ENCODE assay signal across 20 cellular contexts in the genomic region with DNA sequence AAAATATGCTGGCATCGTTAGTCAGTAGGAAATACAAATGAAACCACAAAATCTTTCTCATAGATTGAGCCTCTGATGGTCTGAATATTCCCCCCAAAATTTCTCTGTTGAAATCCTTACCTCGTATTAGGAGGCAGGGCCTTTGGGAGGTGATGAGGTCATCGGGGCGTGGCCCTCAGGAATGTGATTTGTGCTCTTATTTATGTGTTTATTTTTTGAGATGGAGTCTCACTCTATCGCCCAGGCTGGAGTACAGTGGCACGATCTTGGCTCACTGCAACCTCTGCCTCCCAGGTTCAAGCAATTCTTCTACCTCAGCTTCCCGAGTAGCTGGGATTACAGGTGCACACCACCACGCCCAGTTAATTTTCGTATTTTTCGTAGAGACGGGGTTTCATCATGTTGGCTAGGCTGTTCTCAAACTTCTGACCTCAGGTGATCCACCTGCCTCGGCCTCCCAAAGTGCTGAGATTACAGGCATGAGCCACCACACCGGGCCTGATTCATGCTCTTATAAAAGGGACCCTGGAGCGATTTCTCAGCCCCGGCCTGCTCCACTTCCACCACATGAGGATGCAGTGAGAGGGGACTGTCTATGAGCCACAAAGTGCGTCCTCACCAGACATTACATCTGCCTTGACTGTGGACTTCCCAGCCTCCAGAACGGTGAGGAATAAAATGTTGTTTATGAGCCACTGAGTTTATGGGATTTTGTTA. TPM values are rescaled to one million over a fixed set of nuclear protein-coding genes. Genes with fewer than 3 reads are reported as not detected.
DNase-seq lines count a peak whose midpoint lies in the region; ATAC-seq, FAIRE-seq and TF ChIP-seq lines count a peak whose summit lies in the region.
"Had no signal": no experiment of that assay in that cellular context is flagged by ENCODE, and none has a peak within 500 bp of the region (broad histone marks: within the 10 kb centered on the region; RNA-seq: fewer than 3 reads in every experiment).

No MANE protein-coding gene starts in this region.

- ATAC-seq in HepG2 (no peak), right lobe of liver (no peak)

- H3K9ac ChIP-seq in HepG2 (ENCODE audit: insufficient read depth, low read depth, low read length): no peak overlapping the region
- H3K9ac ChIP-seq in kidney (ENCODE audit: low read length in 2 of 2): no peak overlapping the region

- no peak for TF ChIP-seq RAD21 in HepG2 (CRISPR knock-in tag; IDR thresholded peaks at IDR 0.05)

- no peak overlapping the region for H2AFZ ChIP-seq in HepG2 (ENCODE audit: low read length)

- no TSS peak for BruUV-seq in HepG2 (replicated peaks; lab: Mats Ljungman, UMichigan)

- in situ Hi-C loops in HepG2 (cut with HindIII; ENCODE audit: extremely low pct_ligation_motif_present, low pct_unique_long_range_greater_than_20kb): no loop called here

- no peaks in the 10 kb centered on the region for H4K20me1 ChIP-seq in HepG2 (ENCODE audit: insufficient read depth, low read length)

- DNase-seq in HepG2 (ENCODE audit: low spot score) (no peak), right lobe of liver (no peak), SW480 (ENCODE audit: low spot score) (peak; percentile 37), kidney (peak; percentile 20), T-helper 9 cell (no peak)
- DNase-seq in stimulated activated naive CD4-positive, alpha-beta T cell treated with Interleukin-2 at 50 U/mL for 16 hours (lab: John Stamatoyannopoulos, UW): no peak
- no peak for DNase-seq in effector memory CD4-positive, alpha-beta T cell
- no peak for DNase-seq in stimulated activated CD4-positive, alpha-beta T cell treated with anti-CD3 and anti-CD28 coated beads, Interleukin-2, amount 100 ng/mL, for 24 hours
- DNase-seq: BE2C; EL; H7; KG1; NCI-H1105 treated with DMSO at 0.1 percent for 48 hours; NCI-H2081; NCI-H2171; NCI-H345; NCI-H524; NCI-H774; NK-92 treated with Interleukin-12 subunit alpha and Interleukin-12 subunit beta, amount 100 ng/mL, for 24 hours; Peyer's patch had no signal

- FAIRE-seq in HepG2 (lab: Jason Lieb, UNC): no peak
- FAIRE-seq in kidney (lab: Jason Lieb, UNC): no peak

- TF ChIP-seq CTCF in HepG2 (CRISPR knock-in tag; IDR thresholded peaks at IDR 0.05): no peak
- TF ChIP-seq CTCF in right lobe of liver (IDR thresholded peaks at IDR 0.05): no peak
- TF ChIP-seq CTCF in kidney (IDR thresholded peaks at IDR 0.05; ENCODE audit: borderline replicate concordance, extremely low read depth, insufficient read depth): no peak

- no peak for TF ChIP-seq EP300 in HepG2 (IDR thresholded peaks at IDR 0.05; ENCODE audit: low read depth in 2 of 2, low read length in 2 of 2)
- no peak for TF ChIP-seq EP300 in HepG2 (CRISPR knock-in tag; IDR thresholded peaks at IDR 0.05; ENCODE audit: borderline replicate concordance)

- H3K27ac ChIP-seq in HepG2 (ENCODE audit: extremely low read length, insufficient read depth, low read length): no peak overlapping the region
- H3K27ac ChIP-seq in right lobe of liver: no peak overlapping the region
- H3K27ac ChIP-seq in kidney (ENCODE audit: low read depth in 2 of 2, low read length in 2 of 2): no peak overlapping the region
- no peak overlapping the region for H3K27ac ChIP-seq in effector memory CD4-positive, alpha-beta T cell (ENCODE audit: insufficient read depth, low read length, poor library complexity, severe bottlenecking)
- H3K27ac ChIP-seq: Peyer's patch had no signal

- H3K27me3 ChIP-seq in HepG2 (ENCODE audit: control insufficient read depth in 1 of 2, insufficient read depth in 2 of 2, low read length in 2 of 2) (no peaks in the 10 kb centered on the region; a peak in 1 of 5 replicates), right lobe of liver (no peaks in the 10 kb centered on the region)
- H3K27me3 ChIP-seq in effector memory CD4-positive, alpha-beta T cell (replicated peaks; ENCODE audit: control insufficient read depth, insufficient read depth, low read length, poor library complexity, severe bottlenecking): no peaks in the 10 kb centered on the region
- H3K27me3 ChIP-seq: BE2C, Peyer's patch had no signal

- H3K4me2 ChIP-seq in HepG2 (ENCODE audit: low read depth, low read length): no peak overlapping the region

- TF ChIP-seq POLR2A in HepG2 (IDR thresholded peaks at IDR 0.05; ENCODE audit: insufficient read depth in 1 of 2, low read depth in 2 of 2, low read length in 2 of 2) (no peak), right lobe of liver (IDR thresholded peaks at IDR 0.05) (no peak)

- 73% methylated on average over 17 of the region's 17 CpGs for WGBS in HepG2 (ENCODE audit: low lambda C conversion rate)
- WGBS in right lobe of liver (ENCODE audit: insufficient coverage, low coverage, low lambda C conversion rate, missing lambda C conversion rate): 73% methylated on average over 16 of the region's 17 CpGs

- no peaks in the 10 kb centered on the region for H3K36me3 ChIP-seq in HepG2 (replicated peaks in 1 of 2; ENCODE audit: control insufficient read depth in 1 of 2, insufficient read depth in 2 of 2, low read length in 2 of 2)
- no peaks in the 10 kb centered on the region for H3K36me3 ChIP-seq in right lobe of liver
- no peaks in the 10 kb centered on the region for H3K36me3 ChIP-seq in kidney (ENCODE audit: control insufficient read depth in 1 of 2, insufficient read depth in 2 of 2, low read length in 2 of 2)
- H3K36me3 ChIP-seq in effector memory CD4-positive, alpha-beta T cell (ENCODE audit: control insufficient read depth, insufficient read depth, low read length): no peaks in the 10 kb centered on the region
- H3K36me3 ChIP-seq: BE2C, Peyer's patch had no signal

- H3K9me3 ChIP-seq in HepG2 (ENCODE audit: low read length): no peaks in the 10 kb centered on the region
- no peaks in the 10 kb centered on the region for H3K9me3 ChIP-seq in right lobe of liver
- no peaks in the 10 kb centered on the region for H3K9me3 ChIP-seq in kidney (ENCODE audit: control insufficient read depth in 1 of 2, low read length in 2 of 2)
- H3K9me3 ChIP-seq in effector memory CD4-positive, alpha-beta T cell (ENCODE audit: control insufficient read depth, low read length): no peaks in the 10 kb centered on the region
- H3K9me3 ChIP-seq: BE2C, Peyer's patch had no signal

- intact Hi-C loops in HepG2 (cut with micrococcal nuclease; ENCODE audit: unreplicated experiment): no loop called here
- intact Hi-C loops in right lobe of liver (cut with DNase I): no loop called here
- intact Hi-C loops in kidney (cut with DNase I): no loop called here

- H3K4me3 ChIP-seq in HepG2 (replicated peaks in 1 of 3; ENCODE audit: insufficient read depth in 1 of 3, low read depth in 2 of 3, low read length in 3 of 3): no peak overlapping the region
- no peak overlapping the region for H3K4me3 ChIP-seq in right lobe of liver
- no peak overlapping the region for H3K4me3 ChIP-seq in kidney (ENCODE audit: low read length in 2 of 2)
- no peak overlapping the region for H3K4me3 ChIP-seq in effector memory CD4-positive, alpha-beta T cell (ENCODE audit: insufficient read depth, low read depth, low read length, poor library complexity, severe bottlenecking)
- H3K4me3 ChIP-seq: Peyer's patch had no signal

- CTCF ChIA-PET in HepG2 (lab: Yijun Ruan, JAX; ENCODE audit: low intra/inter-chr PET ratio, low total read pairs): no interaction called here

- no peaks in the 10 kb centered on the region for H3K79me2 ChIP-seq in HepG2 (ENCODE audit: insufficient read depth, low read length)

- POLR2A ChIA-PET in HepG2 (lab: Yijun Ruan, JAX): no interaction called here

- H3K4me1 ChIP-seq in HepG2 (ENCODE audit: insufficient read depth, low read length) (peaks cover 28% of the 10 kb centered on the region), right lobe of liver (no peaks in the 10 kb centered on the region), kidney (ENCODE audit: control insufficient read depth in 1 of 2, insufficient read depth in 1 of 2, low read depth in 1 of 2, low read length in 2 of 2) (no peaks in the 10 kb centered on the region)
- no peaks in the 10 kb centered on the region for H3K4me1 ChIP-seq in effector memory CD4-positive, alpha-beta T cell (ENCODE audit: control insufficient read depth, insufficient read depth, low read length, poor library complexity, severe bottlenecking)
- H3K4me1 ChIP-seq: BE2C, Peyer's patch had no signal

TF ChIP-seq in HepG2, 621 proteins besides CTCF, POLR2A, EP300 and RAD21:
- peak; percentile 23; the same call in 1 of the 2 replicates for TF ChIP-seq CREB1 (IDR thresholded peaks at IDR 0.05)
- TF ChIP-seq CREB1 (CRISPR knock-in tag; IDR thresholded peaks at IDR 0.05): no peak
- peak; percentile 83 for TF ChIP-seq ATF7 (IDR thresholded peaks at IDR 0.05)
- TF ChIP-seq ATF7 (CRISPR knock-in tag; IDR thresholded peaks at IDR 0.05): no peak
- no peak for TF ChIP-seq SNRNP70 (IDR thresholded peaks at IDR 0.05; ENCODE audit: low read depth, low read length)

RNA-seq across cellular contexts. Expression of a gene that starts 53.1 kb away (rescaled TPM):
- 0.86 and 0.90 TPM in 2 replicates for total RNA-seq in HepG2 (2016; rRNA removed; fragmentation: Illumina TruSeq; extraction: Trizol)
- 0.51 and 0.79 TPM in 2 replicates for total RNA-seq in HepG2 (2016; cell fraction: cytosol; rRNA removed; fragmentation: Illumina TruSeq; extraction: Trizol; ENCODE audit: low read depth)
- total RNA-seq in HepG2 (2016; cell fraction: insoluble cytoplasmic fraction; rRNA removed; fragmentation: Illumina TruSeq; extraction: Trizol): 0.28 and 1.4 TPM in 2 replicates
- 0.34 and 0.46 TPM in 2 replicates for total RNA-seq in HepG2 (2016; cell fraction: membrane; rRNA removed; fragmentation: Illumina TruSeq; extraction: Trizol)
- 1.9 and 2.2 TPM in 2 replicates for total RNA-seq in HepG2 (2016; cell fraction: nucleus; rRNA removed; fragmentation: Illumina TruSeq; extraction: Trizol)
- 1.6 and 1.8 TPM in 2 replicates for polyA plus RNA-seq in HepG2 (2011; rRNA removed)
- polyA plus RNA-seq in HepG2 (2011; cell fraction: cytosol; rRNA removed): 0.98 and 1.4 TPM in 2 replicates
- 8.8 and 9.2 TPM in 2 replicates for polyA plus RNA-seq in HepG2 (2011; cell fraction: nucleus; rRNA removed)
- polyA plus RNA-seq in HepG2 (2012): 3.3 and 4.0 TPM in 2 replicates
- 0.34 and 0.66 TPM in 2 replicates for polyA plus RNA-seq in HepG2 (2016; cell fraction: cytosol; fragmentation: Illumina TruSeq; extraction: Trizol; ENCODE audit: low read depth)
- 1.1 and 1.3 TPM in 2 replicates for polyA plus RNA-seq in HepG2 (2016; cell fraction: insoluble cytoplasmic fraction; fragmentation: Illumina TruSeq; extraction: Trizol; ENCODE audit: low read depth)
- 0.31 and 1.2 TPM in 2 replicates for polyA plus RNA-seq in HepG2 (2016; cell fraction: membrane; fragmentation: Illumina TruSeq; extraction: Trizol; ENCODE audit: low read depth)
- 2.7 and 3.1 TPM in 2 replicates for polyA plus RNA-seq in HepG2 (2016; cell fraction: nucleus; fragmentation: Illumina TruSeq; extraction: Trizol; ENCODE audit: insufficient read depth, low read depth)
- 2.5 and 3.0 TPM in 2 replicates for polyA minus RNA-seq in HepG2 (2011; rRNA and poly(A)+ RNA removed; ENCODE audit: low replicate concordance)
- polyA minus RNA-seq in HepG2 (2011; cell fraction: cytosol; rRNA and poly(A)+ RNA removed): 0.89 and 1.5 TPM in 2 replicates
- 6.1 and 6.3 TPM in 2 replicates for polyA minus RNA-seq in HepG2 (2011; cell fraction: nucleus; rRNA and poly(A)+ RNA removed)
- under 1 TPM in 1 of 6 experiments, not detected in 5; 0.04 TPM for total RNA-seq in right lobe of liver
- 0.09 TPM for total RNA-seq in kidney
- polyA plus RNA-seq in kidney (ENCODE audit: insufficient read depth, low read depth, low replicate concordance): 0.17 TPM

Comparison
In these comparisons a context has a peak if more than half of its experiments do, and no peak if none do; other contexts are left out.
1. DNase-seq: peak in SW480 (single experiment) and kidney (single experiment); none in HepG2 (single experiment), right lobe of liver (0 of 3), stimulated activated naive CD4-positive, alpha-beta T cell treated with Interleukin-2 at 50 U/mL for 16 hours (single experiment), effector memory CD4-positive, alpha-beta T cell (0 of 3), T-helper 9 cell (single experiment) and stimulated activated CD4-positive, alpha-beta T cell treated with anti-CD3 and anti-CD28 coated beads, Interleukin-2, amount 100 ng/mL, for 24 hours (0 of 2).